Comparison of ENCODE assay signal across 1 cellular context in genomic region chr18:36120297-36120696, GRCh38.
TF ChIP-seq lines count a peak whose summit lies in the region.

No MANE protein-coding gene starts in this region.

TF ChIP-seq in K562, 482 proteins besides CTCF, POLR2A, EP300 and RAD21:
- TF ChIP-seq CEBPB (tag; IDR thresholded peaks at IDR 0.05): peak; percentile 45; the same call in 1 of the 2 replicates
- no peak for TF ChIP-seq ZNF407 (IDR thresholded peaks at IDR 0.05; ENCODE audit: low read depth)
